Comparison of ENCODE assay signal across 21 cellular contexts in the genomic region with DNA sequence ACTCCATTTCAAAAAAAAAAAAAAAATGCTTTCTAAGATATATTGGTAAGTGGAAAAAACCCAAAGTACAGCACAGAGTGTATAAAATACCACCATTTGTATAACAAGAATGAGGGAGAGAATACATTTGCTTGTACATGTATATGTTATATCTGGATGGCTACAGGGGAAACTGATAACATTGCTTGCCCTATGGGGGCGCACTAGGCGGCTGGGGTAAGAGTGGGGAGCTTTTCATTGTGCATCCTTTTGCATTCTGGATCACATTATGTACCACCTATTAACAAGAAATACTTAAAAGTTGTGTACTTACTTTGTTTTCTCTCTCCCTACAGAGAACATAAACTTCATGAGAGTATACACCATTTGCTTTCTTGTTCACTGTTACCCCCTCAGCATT. TPM values are rescaled to one million over a fixed set of nuclear protein-coding genes. Genes with fewer than 3 reads are reported as not detected.
"Had no signal": no experiment of that assay in that cellular context is flagged by ENCODE, and none has a peak within 500 bp of the region (broad histone marks: within the 10 kb centered on the region; RNA-seq: fewer than 3 reads in every experiment).

No MANE protein-coding gene starts in this region.

- H3K4me1 ChIP-seq: lower lobe of right lung had no signal

- H3K9me3 ChIP-seq: left ventricle myocardium inferior, lower lobe of right lung, ovary had no signal

- H3K4me3 Mint-ChIP-seq: memory B cell, mesothelial cell of epicardium, natural killer cell, neural crest cell had no signal

- H3K27ac ChIP-seq: left ventricle myocardium inferior, lower lobe of right lung, ovary had no signal

- H3K9me3 Mint-ChIP-seq: memory B cell, mesothelial cell of epicardium, natural killer cell, neural crest cell had no signal

- H3K27me3 ChIP-seq: ovary had no signal

- H3K4me3 ChIP-seq: left ventricle myocardium inferior, lower lobe of right lung, ovary had no signal

- H3K27me3 Mint-ChIP-seq: memory B cell had no signal

- DNase-seq: effector memory CD4-positive, alpha-beta T cell; kidney; left cardiac atrium; left ventricle myocardium inferior; lower lobe of right lung; natural killer cell; nucleus accumbens; ovary; right cardiac atrium; small intestine; stimulated activated CD4-positive, alpha-beta T cell treated with anti-CD3 and anti-CD28 coated beads, Interleukin-12 subunit alpha, Interleukin-12 subunit beta, amount 100 ng/mL, for 4 hours; stimulated activated naive CD4-positive, alpha-beta T cell; trophoblast cell had no signal

- H3K27ac Mint-ChIP-seq: memory B cell, mesothelial cell of epicardium, natural killer cell, progenitor cell of endocrine pancreas had no signal

- H3K36me3 Mint-ChIP-seq: memory B cell, mesothelial cell of epicardium, natural killer cell had no signal

- ATAC-seq: esophagus mucosa, left cardiac atrium, lower lobe of right lung, natural killer cell, right cardiac atrium had no signal

- H3K36me3 ChIP-seq: left ventricle myocardium inferior, lower lobe of right lung, ovary had no signal

RNA-seq across cellular contexts. Expression of a gene that starts 28.6 kb away (rescaled TPM):
- total RNA-seq: esophagus mucosa, kidney, left cardiac atrium, left ventricle myocardium inferior, lower lobe of right lung, mucosa of gallbladder, myocyte, natural killer cell, right cardiac atrium had no signal
- polyA plus RNA-seq: ovary, urinary bladder had no signal
